In genomic region chr12:112906712-112907414, GRCh38 we compare ENCODE assay signal across 8 cellular contexts. TPM values are rescaled to one million over a fixed set of nuclear protein-coding genes. Genes with fewer than 3 reads are reported as not detected.
DNase-seq lines count a peak whose midpoint lies in the region; ATAC-seq, FAIRE-seq and TF ChIP-seq lines count a peak whose summit lies in the region.

Gene OAS1 (plus strand): TSS chr12:112906962. CDS start chr12:112907040, 78 bp downstream.

- no peaks in the 10 kb centered on the region for H3K9me3 Mint-ChIP-seq in endothelial cell (ENCODE audit: unreplicated experiment)

- no peaks in the 10 kb centered on the region for H3K36me3 Mint-ChIP-seq in endothelial cell (ENCODE audit: low read depth, unreplicated experiment)

- H3K36me3 ChIP-seq in DND-41 (ENCODE audit: insufficient read depth, low read length) (no peaks in the 10 kb centered on the region), bronchial epithelial cell (ENCODE audit: control insufficient read depth, insufficient read depth, low read length) (no peaks in the 10 kb centered on the region), stomach (peaks cover 0 to 19% (median 12%) of the 10 kb centered on the region in 4 donors)

- H3K4me1 ChIP-seq in DND-41 (ENCODE audit: insufficient read depth, low read length): peaks cover 54% of the 10 kb centered on the region
- H3K4me1 ChIP-seq in stomach: peaks cover 0 to 59% (median 35%) of the 10 kb centered on the region in 4 donors

- H3K9ac ChIP-seq in DND-41 (ENCODE audit: low read depth, low read length): peak within 1 kb of the TSS; percentile 54

- no peaks in the 10 kb centered on the region for H3K79me2 ChIP-seq in DND-41 (ENCODE audit: insufficient read depth, low read length)

- no peak within 1 kb of the TSS for H3K4me3 Mint-ChIP-seq in endothelial cell (ENCODE audit: unreplicated experiment)

- H3K4me3 ChIP-seq in DND-41 (ENCODE audit: low read depth in 1 of 2, low read length in 2 of 2) (peak within 1 kb of the TSS; percentile 21 to 62; a peak in 3 of 4 replicates), bronchial epithelial cell (ENCODE audit: low read depth, low read length) (peak within 1 kb of the TSS; percentile 12), stomach (peak within 1 kb of the TSS; percentile 42 to 53 (median 45))

- no peak within 1 kb of the TSS for H3K27ac Mint-ChIP-seq in endothelial cell (ENCODE audit: unreplicated experiment)

- peak; percentile 74 for DNase-seq in DND-41
- peak; percentile 32 for DNase-seq in RCC 7860 (ENCODE audit: low spot score)
- DNase-seq in bronchial epithelial cell (ENCODE audit: low read depth): peak; percentile 52
- DNase-seq in left lobe of liver (ENCODE audit: low spot score): peak; percentile 73
- peak; percentile 35 for DNase-seq in stomach
- no peak for DNase-seq in endothelial cell (ENCODE audit: low spot score)

- intact Hi-C loops in stomach (cut with DNase I; ENCODE audit: low total_unique reads): no loop called here

- no peak for TF ChIP-seq EP300 in stomach (IDR thresholded peaks at IDR 0.05)

- peak within 1 kb of the TSS; percentile 73 for H3K27ac ChIP-seq in DND-41 (ENCODE audit: low read length)
- peak within 1 kb of the TSS; percentile 41 to 84 (median 81) for H3K27ac ChIP-seq in stomach

- no peak for TF ChIP-seq POLR2A in stomach (IDR thresholded peaks at IDR 0.05)

- H3K9me3 ChIP-seq in DND-41 (ENCODE audit: insufficient read depth, low read length, severe bottlenecking) (no peaks in the 10 kb centered on the region), stomach (peaks cover 0 to 1% (median 0%) of the 10 kb centered on the region in 4 donors)

- peak within 1 kb of the TSS; percentile 79 for H2AFZ ChIP-seq in DND-41 (ENCODE audit: low read depth, low read length)

- no peaks in the 10 kb centered on the region for H3K27me3 ChIP-seq in DND-41 (ENCODE audit: insufficient read depth, low read length, poor library complexity)
- H3K27me3 ChIP-seq in bronchial epithelial cell (ENCODE audit: control insufficient read depth, insufficient read depth, low read length): no peaks in the 10 kb centered on the region
- no peaks in the 10 kb centered on the region for H3K27me3 ChIP-seq in stomach

- no peaks in the 10 kb centered on the region for H4K20me1 ChIP-seq in DND-41 (ENCODE audit: insufficient read depth, low read length)

- H3K4me1 Mint-ChIP-seq in endothelial cell (ENCODE audit: unreplicated experiment): peaks cover 9% of the 10 kb centered on the region

- peaks cover 6% of the 10 kb centered on the region for H3K27me3 Mint-ChIP-seq in endothelial cell (ENCODE audit: unreplicated experiment)

- ATAC-seq in DND-41 (ENCODE audit: insufficient read depth, low read depth) (peak; percentile 98), GM19395 (IDR thresholded peaks at IDR 0.05; ENCODE audit: unreplicated experiment) (peak; percentile 81), HG03457 (IDR thresholded peaks at IDR 0.05; ENCODE audit: unreplicated experiment) (peak; percentile 63), left lobe of liver (peak; percentile 90)

- no peak for FAIRE-seq in RCC 7860 (lab: Jason Lieb, UNC)
- peak; percentile 52 for FAIRE-seq in bronchial epithelial cell (lab: Jason Lieb, UNC)

- peak within 1 kb of the TSS; percentile 82 for H3K4me2 ChIP-seq in DND-41 (ENCODE audit: insufficient read depth, low read length)

- TF ChIP-seq CTCF in DND-41 (IDR thresholded peaks at IDR 0.05; ENCODE audit: borderline replicate concordance, extremely low read depth, low read length, poor library complexity, severe bottlenecking) (peak; percentile 9), bronchial epithelial cell (IDR thresholded peaks at IDR 0.05; ENCODE audit: insufficient read depth, low read length, severe bottlenecking) (no peak), stomach (IDR thresholded peaks at IDR 0.05) (no peak), endothelial cell (IDR thresholded peaks at IDR 0.05; ENCODE audit: unreplicated experiment) (no peak)

- 2 to 18% (median 4%) methylated on average over 4 of the region's 4 CpGs for WGBS in stomach, 5 donors

RNA-seq across cellular contexts. Expression of gene OAS1, which starts in this region (rescaled TPM):
- total RNA-seq in bronchial epithelial cell: 1.3 and 4.9 TPM in 2 replicates
- 20.1 TPM for total RNA-seq in left lobe of liver
- 10 to 100 TPM; 11.6 to 48.1 (median 14.1) TPM for total RNA-seq in stomach
- polyA plus RNA-seq in stomach: 100 to 1,000 TPM in 1 of 3 donors, 10 to 100 TPM in 2; 20.0 to 114 (median 26.2) TPM
- 0.56 TPM for total RNA-seq in endothelial cell (ENCODE audit: unreplicated experiment)
